In genomic region chr5:74578356-74579044, GRCh38 we compare ENCODE assay signal across 11 cellular contexts.
DNase-seq lines count a peak whose midpoint lies in the region; ATAC-seq lines count a peak whose summit lies in the region.
"Had no signal": no experiment of that assay in that cellular context is flagged by ENCODE, and none has a peak within 500 bp of the region (broad histone marks: within the 10 kb centered on the region; RNA-seq: fewer than 3 reads in every experiment).

No MANE protein-coding gene starts in this region.

- ATAC-seq in HG02870 (IDR thresholded peaks at IDR 0.05; ENCODE audit: unreplicated experiment): peak; percentile 41
- no peak for ATAC-seq in activated CD8-positive, alpha-beta T cell treated with anti-CD3 and anti-CD28 coated beads, Interleukin-2, amount 10 ng/mL, durations not matched to agents 7 days and 5 days
- ATAC-seq in HG03097 (IDR thresholded peaks at IDR 0.05; ENCODE audit: low FRiP score, unreplicated experiment): no peak

- CTCF ChIA-PET in activated CD8-positive, alpha-beta T cell treated with anti-CD3 and anti-CD28 coated beads, Interleukin-2, amount 10 ng/mL, durations not matched to agents 7 days and 5 days (lab: Charles Lee): interaction anchor here (1.0 to 1.8 kb wide), 2 partner anchors 61 to 63 kb away, joined by 4 read pairs; no protein-coding TSS in a partner anchor

- H3K9me3 Mint-ChIP-seq in activated CD8-positive, alpha-beta T cell treated with anti-CD3 and anti-CD28 coated beads, Interleukin-2, amount 10 ng/mL, durations not matched to agents 7 days and 5 days (ENCODE audit: insufficient read depth): no peaks in the 10 kb centered on the region

- peak; percentile 7 for DNase-seq in stimulated activated CD4-positive, alpha-beta T cell treated with anti-CD3 and anti-CD28 coated beads, Interleukin-4, amount 100 ng/mL, for 24 hours
- DNase-seq in stimulated activated CD4-positive, alpha-beta T cell treated with anti-CD3 and anti-CD28 coated beads, Interleukin-2, amount 100 ng/mL, for 24 hours: no peak
- DNase-seq in activated CD8-positive, alpha-beta T cell treated with anti-CD3 and anti-CD28 coated beads, Interleukin-2, amount 10 ng/mL, durations not matched to agents 7 days and 5 days: no peak
- DNase-seq in DMS 273 (lab: John Stamatoyannopoulos, UW; ENCODE audit: unreplicated experiment) (no peak), UCSD-AML1 (lab: John Stamatoyannopoulos, UW; ENCODE audit: unreplicated experiment) (no peak), kidney glomerular epithelial cell (lab: John Stamatoyannopoulos, UW) (no peak)
- DNase-seq: colonic mucosa, lower lobe of right lung, NCI-H446 had no signal

- H3K4me1 Mint-ChIP-seq in activated CD8-positive, alpha-beta T cell treated with anti-CD3 and anti-CD28 coated beads, Interleukin-2, amount 10 ng/mL, durations not matched to agents 7 days and 5 days (ENCODE audit: low read depth): peaks cover 33% of the 10 kb centered on the region

- H3K36me3 Mint-ChIP-seq in activated CD8-positive, alpha-beta T cell treated with anti-CD3 and anti-CD28 coated beads, Interleukin-2, amount 10 ng/mL, durations not matched to agents 7 days and 5 days (ENCODE audit: low read depth): peaks cover 1% of the 10 kb centered on the region

- H3K4me3 Mint-ChIP-seq in activated CD8-positive, alpha-beta T cell treated with anti-CD3 and anti-CD28 coated beads, Interleukin-2, amount 10 ng/mL, durations not matched to agents 7 days and 5 days: peak overlapping the region; percentile 5

- POLR2A ChIA-PET in activated CD8-positive, alpha-beta T cell treated with anti-CD3 and anti-CD28 coated beads, Interleukin-2, amount 10 ng/mL, durations not matched to agents 7 days and 5 days (lab: Charles Lee): interaction anchor here (1.0 kb wide), 1 partner anchor 62 kb away, joined by 3 read pairs; the partner anchor contains the start of gene ENC1

- H3K27ac Mint-ChIP-seq in activated CD8-positive, alpha-beta T cell treated with anti-CD3 and anti-CD28 coated beads, Interleukin-2, amount 10 ng/mL, durations not matched to agents 7 days and 5 days: peak overlapping the region; percentile 63

- H3K27me3 Mint-ChIP-seq in activated CD8-positive, alpha-beta T cell treated with anti-CD3 and anti-CD28 coated beads, Interleukin-2, amount 10 ng/mL, durations not matched to agents 7 days and 5 days (ENCODE audit: low read depth): peaks cover 2% of the 10 kb centered on the region
